ENCODE assay signal across 9 cellular contexts in genomic region chr15:73785615-73786014, GRCh38. TPM values are rescaled to one million over a fixed set of nuclear protein-coding genes. Genes with fewer than 3 reads are reported as not detected.
DNase-seq lines count a peak whose midpoint lies in the region; ATAC-seq, FAIRE-seq and TF ChIP-seq lines count a peak whose summit lies in the region.
"Not testable (repeated sequence)": the region's sequence is repeated elsewhere in the genome, so short reads cannot be mapped to it uniquely, and the experiment has no call there.
"Had no signal": no experiment of that assay in that cellular context is flagged by ENCODE, and none has a peak within 500 bp of the region (broad histone marks: within the 10 kb centered on the region; RNA-seq: fewer than 3 reads in every experiment).

No MANE protein-coding gene starts in this region.

- H3K4me1 Mint-ChIP-seq in Calu3 (ENCODE audit: low read depth, unreplicated experiment) (peaks cover 12% of the 10 kb centered on the region), WTC11 (peaks cover 62% of the 10 kb centered on the region), neural crest cell (peaks cover 25% of the 10 kb centered on the region)

- not testable (repeated sequence) for TF ChIP-seq CTCF in Calu3 (IDR thresholded peaks at IDR 0.05; ENCODE audit: unreplicated experiment); WTC11 (IDR thresholded peaks at IDR 0.05); breast epithelium (IDR thresholded peaks at IDR 0.05); neural crest cell (conservative IDR thresholded peaks at IDR 0.05); pancreas (IDR thresholded peaks at IDR 0.05)

- H3K36me3 Mint-ChIP-seq in Calu3 (ENCODE audit: insufficient read depth, unreplicated experiment); WTC11; neural crest cell (ENCODE audit: low read depth): not testable (repeated sequence)

- CTCF ChIA-PET in Calu3 (lab: Charles Lee) = not testable (repeated sequence)
- CTCF ChIA-PET in WTC11 (lab: Charles Lee) = interaction anchor here (0.7 to 4.3 kb wide), 4 partner anchors 14 to 81 kb away, joined by 3 to 14 read pairs (median 7); no protein-coding TSS in a partner anchor

- peaks cover 29% of the 10 kb centered on the region for H3K27me3 Mint-ChIP-seq in Calu3 (ENCODE audit: unreplicated experiment)
- H3K27me3 Mint-ChIP-seq in WTC11 (ENCODE audit: low read depth); neural crest cell (ENCODE audit: low read depth): not testable (repeated sequence)

- 41 to 45% methylated on average over 6 of the region's 6 CpGs for WGBS in pancreas, 2 donors

- not testable (repeated sequence) for H3K9me3 ChIP-seq in HUES48 (ENCODE audit: control insufficient read depth, insufficient read depth, low read length); breast epithelium; iPS-20b (ENCODE audit: insufficient read depth, low read depth, low read length); pancreas

- peak overlapping the region; percentile 82 for H3K27ac ChIP-seq in HUES48 (ENCODE audit: low read depth, low read length)
- H3K27ac ChIP-seq in breast epithelium = peak overlapping the region; percentile 29 to 55
- H3K27ac ChIP-seq in iPS-20b (ENCODE audit: low read length) = not testable (repeated sequence)
- peak overlapping the region; percentile 17 to 77 (median 45) for H3K27ac ChIP-seq in pancreas

- not testable (repeated sequence) for ATAC-seq in WTC11
- ATAC-seq in left lobe of liver (peak; percentile 12), pancreas (peak in 3 of 4 donors; percentile 16 to 61 (median 50))

- H3K9ac ChIP-seq in HUES48 (ENCODE audit: low read depth, low read length) = not testable (repeated sequence)
- peak overlapping the region; percentile 56; the same call in 1 of the 2 replicates for H3K9ac ChIP-seq in iPS-20b (ENCODE audit: low read depth, low read length)

- not testable (repeated sequence) for H3K27me3 ChIP-seq in HUES48 (ENCODE audit: control insufficient read depth, insufficient read depth, low read length); breast epithelium; iPS-20b (ENCODE audit: insufficient read depth, low read length); pancreas

- not testable (repeated sequence) for BruUV-seq in Calu3 (replicated peaks; lab: Mats Ljungman, UMichigan)

- POLR2A ChIA-PET in WTC11 (lab: Charles Lee) = not testable (repeated sequence)

- not testable (repeated sequence) for H3K9me3 Mint-ChIP-seq in Calu3 (ENCODE audit: low read depth, unreplicated experiment); WTC11; neural crest cell

- H3K36me3 ChIP-seq in HUES48 (ENCODE audit: control insufficient read depth, insufficient read depth, low read length); breast epithelium; iPS-20b (ENCODE audit: insufficient read depth, low read depth, low read length); pancreas: not testable (repeated sequence)

- DNase-seq in Calu3 (peak; percentile 13), breast epithelium (ENCODE audit: low spot score in 2 of 2) (peak in 1 of 2 donors; percentile 25), pancreas (peak in 4 of 6 donors; percentile 43 to 65 (median 50))
- DNase-seq in WTC11 (ENCODE audit: low spot score); left lobe of liver (ENCODE audit: low spot score); neural crest cell (ENCODE audit: low read depth, low spot score): not testable (repeated sequence)

- TF ChIP-seq POLR2A in breast epithelium (IDR thresholded peaks at IDR 0.05) = not testable (repeated sequence)

- FAIRE-seq in pancreas (lab: Jason Lieb, UNC) = not testable (repeated sequence)

- H3K27ac Mint-ChIP-seq in Calu3 (ENCODE audit: unreplicated experiment) = not testable (repeated sequence)
- H3K27ac Mint-ChIP-seq in WTC11 (peak overlapping the region; percentile 82), neural crest cell (ENCODE audit: unreplicated experiment) (peak overlapping the region; percentile 43)

- not testable (repeated sequence) for H3K4me3 ChIP-seq in HUES48 (ENCODE audit: low read depth, low read length); breast epithelium; iPS-20b (ENCODE audit: low read length); pancreas

- intact Hi-C loops in Calu3 (cut with micrococcal nuclease; ENCODE audit: unreplicated experiment) = loop anchor here (10.0 kb wide), 1 partner anchor 471 kb away; no protein-coding TSS in a partner anchor
- intact Hi-C loops in breast epithelium (cut with DNase I; ENCODE audit: low total_unique reads); pancreas (cut with DNase I): not testable (repeated sequence)

- not testable (repeated sequence) for H3K4me3 Mint-ChIP-seq in Calu3 (ENCODE audit: low read depth, unreplicated experiment); WTC11; neural crest cell

- H3K4me1 ChIP-seq in HUES48 (ENCODE audit: control insufficient read depth, insufficient read depth, low read length) = peaks cover 38% of the 10 kb centered on the region
- not testable (repeated sequence) for H3K4me1 ChIP-seq in breast epithelium
- peaks cover 29% of the 10 kb centered on the region for H3K4me1 ChIP-seq in iPS-20b (ENCODE audit: insufficient read depth, low read length)
- peaks cover 0 to 10% (median 4%) of the 10 kb centered on the region in 3 donors for H3K4me1 ChIP-seq in pancreas

RNA-seq across cellular contexts. Expression of gene INSYN1, which starts 32.5 kb away (rescaled TPM):
- total RNA-seq in Calu3 (2022) (not detected in 2 replicates), WTC11 (2021) (9.0 to 11.9 TPM (median 9.8 TPM) in 3 replicates), breast epithelium (1 to 10 TPM; 1.9 to 8.3 (median 2.0) TPM), left lobe of liver (1.4 TPM), neural crest cell (9.5 and 9.6 TPM in 2 replicates), pancreas (1 to 10 TPM in 4 of 6 donors, under 1 TPM in 2; 0.42 to 2.7 (median 1.6) TPM)
- polyA plus RNA-seq in pancreas = 10 to 100 TPM in 1 of 2 donors, 1 to 10 TPM in 1; 6.0 to 28.2 TPM
- total RNA-seq: CD4-positive, alpha-beta memory T cell had no signal
- polyA plus RNA-seq: CD4-positive, alpha-beta memory T cell had no signal
